ENCODE assay signal across 20 cellular contexts in the genomic region with DNA sequence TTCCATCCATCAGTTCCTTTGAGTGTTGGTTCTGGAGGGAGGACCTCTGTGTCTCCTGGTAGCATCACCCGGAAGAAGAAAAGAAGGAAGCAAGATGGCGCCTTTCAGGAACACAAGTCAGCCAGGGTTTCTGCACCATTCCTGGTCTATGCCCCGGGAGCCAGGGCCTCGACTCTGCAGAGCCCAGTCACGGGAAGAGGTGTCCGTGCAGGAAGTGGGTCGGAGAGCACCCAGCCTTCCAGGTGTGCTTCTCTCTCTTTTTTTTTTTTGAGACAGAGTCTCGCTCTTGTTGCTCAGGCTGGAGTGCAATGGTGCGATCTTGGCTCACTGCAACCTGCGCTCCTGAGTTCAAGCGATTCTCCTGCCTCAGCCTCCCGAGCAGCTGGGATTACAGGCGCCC.
"Had no signal": no experiment of that assay in that cellular context is flagged by ENCODE, and none has a peak within 500 bp of the region (broad histone marks: within the 10 kb centered on the region; RNA-seq: fewer than 3 reads in every experiment).

No MANE protein-coding gene starts in this region.

- H3K27ac ChIP-seq: SJSA1, SK-N-MC had no signal

- H3K36me3 ChIP-seq: MG63, SJSA1 had no signal

- H3K4me3 ChIP-seq: MG63, SJSA1, SK-N-MC had no signal

- H3K9me3 ChIP-seq: MG63, SJSA1 had no signal

- DNase-seq: IMR-90, Karpas-422, KG1, MG63, NCI-H1092 treated with DMSO at 0.1 percent for 48 hours, NCI-H1436, NCI-H187, NCI-H2029 treated with DMSO at 0.1 percent for 48 hours, NCI-H2171, NCI-H226, NCI-H446, NCI-H510A, NCI-H524 treated with DMSO at 0.1 percent for 48 hours, NCI-H69, NCI-H774, Right ventricle myocardium superior, RPMI8226, SIG-M5 had no signal

- H3K27me3 ChIP-seq: MG63, SJSA1 had no signal
